Comparison of ENCODE assay signal across 7 cellular contexts in genomic region chr3:17692846-17693669, GRCh38. TPM values are rescaled to one million over a fixed set of nuclear protein-coding genes. Genes with fewer than 3 reads are reported as not detected.
A peak's percentile ranks its signal among the peaks of the same experiment; 100 is the strongest.
DNase-seq lines count a peak whose midpoint lies in the region.
"Not testable (repeated sequence)": the region's sequence is repeated elsewhere in the genome, so short reads cannot be mapped to it uniquely, and the experiment has no call there.

No MANE protein-coding gene starts in this region.

- H3K4me2 ChIP-seq in neuronal stem cell (ENCODE audit: insufficient read depth, low read length, poor library complexity, severe bottlenecking), result not testable (repeated sequence)

- not testable (repeated sequence) for H3K14ac ChIP-seq in neuronal stem cell (ENCODE audit: low read length)

- not testable (repeated sequence) for H2BK12ac ChIP-seq in neuronal stem cell (ENCODE audit: low read length)

- H3K9me3 ChIP-seq in neuronal stem cell (replicated peaks in 1 of 2; ENCODE audit: control insufficient read depth in 2 of 2, insufficient read depth in 1 of 2, low read depth in 1 of 2, low read length in 2 of 2), result peaks cover 0 to 13% of the 10 kb centered on the region in 2 donors

- no CpG with 5 or more reads among the region's 22 CpGs for WGBS in neuronal stem cell (ENCODE audit: extremely low coverage in 2 of 2, insufficient read length in 2 of 2, insufficient replicate concordance in 1 of 2), 2 donors

- H3K79me1 ChIP-seq in neuronal stem cell (ENCODE audit: low read depth, low read length), result not testable (repeated sequence)

- not testable (repeated sequence) for H4K8ac ChIP-seq in neuronal stem cell (ENCODE audit: low read depth, low read length)

- not testable (repeated sequence) for H2AK5ac ChIP-seq in neuronal stem cell (ENCODE audit: low read depth, low read length)

- H2AFZ ChIP-seq in neuronal stem cell (ENCODE audit: low read length), result not testable (repeated sequence)

- DNase-seq in HEK293T (ENCODE audit: extremely low spot score) (peak; percentile 48), SHP77 (lab: John Stamatoyannopoulos, UW) (peak; percentile 72 to 79)
- peak; percentile 27 to 29 for DNase-seq in activated CD4-positive, alpha-beta T cell treated with anti-CD3 and anti-CD28 coated beads for 4 hours
- peak; percentile 36 for DNase-seq in activated T-cell treated with anti-CD3 and anti-CD28 coated beads, Interleukin-2, amount 50 U/mL, for 1 hour
- DNase-seq in effector CD4-positive, alpha-beta T cell, result peak; percentile 26
- DNase-seq in neuronal stem cell (ENCODE audit: low spot score), result not testable (repeated sequence)
- DNase-seq in stimulated activated CD4-positive, alpha-beta T cell treated with anti-CD3 and anti-CD28 coated beads, Interleukin-4, amount 100 ng/mL, for 24 hours, result peak; percentile 42

- not testable (repeated sequence) for H2BK5ac ChIP-seq in neuronal stem cell (ENCODE audit: low read length)

- not testable (repeated sequence) for H3K9ac ChIP-seq in neuronal stem cell (ENCODE audit: low read depth, low read length, poor library complexity)

- H4K91ac ChIP-seq in neuronal stem cell (ENCODE audit: low read depth, low read length, poor library complexity), result not testable (repeated sequence)

- H3K18ac ChIP-seq in neuronal stem cell (ENCODE audit: low read length), result not testable (repeated sequence)

- not testable (repeated sequence) for H3K27me3 ChIP-seq in neuronal stem cell (ENCODE audit: control insufficient read depth in 3 of 3, insufficient read depth in 3 of 3, low read depth in 1 of 3, low read length in 3 of 3)

- not testable (repeated sequence) for H3K27ac ChIP-seq in neuronal stem cell (replicated peaks; ENCODE audit: low read length)

- POLR2A ChIA-PET in HEK293T (lab: Yijun Ruan, JAX), result interaction anchor here (0.7 to 1.1 kb wide), 3 partner anchors 9 to 53 kb away, joined by 3 to 5 read pairs (median 4); partner anchors contain the start of gene TBC1D5

- not testable (repeated sequence) for H3K36me3 ChIP-seq in neuronal stem cell (replicated peaks in 1 of 2; ENCODE audit: control insufficient read depth in 2 of 2, insufficient read depth in 2 of 2, low read length in 2 of 2)

- H3K4ac ChIP-seq in neuronal stem cell (ENCODE audit: low read length), result not testable (repeated sequence)

- not testable (repeated sequence) for H2BK15ac ChIP-seq in neuronal stem cell (ENCODE audit: low read length)

- peak overlapping the region; percentile 89 for H3K23ac ChIP-seq in neuronal stem cell (ENCODE audit: low read depth, low read length, poor library complexity)

- H3K4me3 ChIP-seq in neuronal stem cell (ENCODE audit: low read length in 2 of 2), result not testable (repeated sequence)

- H3K4me1 ChIP-seq in neuronal stem cell (ENCODE audit: control insufficient read depth in 2 of 2, insufficient read depth in 1 of 2, low read depth in 1 of 2, low read length in 2 of 2), result not testable (repeated sequence)

- CTCF ChIA-PET in HEK293T (lab: Yijun Ruan, JAX), result interaction anchor here (0.6 to 2.1 kb wide), 5 partner anchors 48 to 148 kb away, joined by 3 to 18 read pairs (median 3); no protein-coding TSS in a partner anchor

- H2BK120ac ChIP-seq in neuronal stem cell (ENCODE audit: low read depth, low read length), result not testable (repeated sequence)

RNA-seq across cellular contexts. Expression of gene TBC1D5, which starts 49.4 kb away (rescaled TPM):
- polyA plus RNA-seq in neuronal stem cell (2013, experiment 1 of 2), result 24.5 TPM
- polyA plus RNA-seq in neuronal stem cell (2013, experiment 2 of 2), result 26.3 TPM
